1 cellular context compared by ENCODE assay signal in genomic region chr15:101618056-101618455, GRCh38.
TF ChIP-seq lines count a peak whose summit lies in the region.

No MANE protein-coding gene starts in this region.

TF ChIP-seq in HepG2, 621 proteins besides CTCF, POLR2A, EP300 and RAD21:
- TF ChIP-seq, protein P1, sequence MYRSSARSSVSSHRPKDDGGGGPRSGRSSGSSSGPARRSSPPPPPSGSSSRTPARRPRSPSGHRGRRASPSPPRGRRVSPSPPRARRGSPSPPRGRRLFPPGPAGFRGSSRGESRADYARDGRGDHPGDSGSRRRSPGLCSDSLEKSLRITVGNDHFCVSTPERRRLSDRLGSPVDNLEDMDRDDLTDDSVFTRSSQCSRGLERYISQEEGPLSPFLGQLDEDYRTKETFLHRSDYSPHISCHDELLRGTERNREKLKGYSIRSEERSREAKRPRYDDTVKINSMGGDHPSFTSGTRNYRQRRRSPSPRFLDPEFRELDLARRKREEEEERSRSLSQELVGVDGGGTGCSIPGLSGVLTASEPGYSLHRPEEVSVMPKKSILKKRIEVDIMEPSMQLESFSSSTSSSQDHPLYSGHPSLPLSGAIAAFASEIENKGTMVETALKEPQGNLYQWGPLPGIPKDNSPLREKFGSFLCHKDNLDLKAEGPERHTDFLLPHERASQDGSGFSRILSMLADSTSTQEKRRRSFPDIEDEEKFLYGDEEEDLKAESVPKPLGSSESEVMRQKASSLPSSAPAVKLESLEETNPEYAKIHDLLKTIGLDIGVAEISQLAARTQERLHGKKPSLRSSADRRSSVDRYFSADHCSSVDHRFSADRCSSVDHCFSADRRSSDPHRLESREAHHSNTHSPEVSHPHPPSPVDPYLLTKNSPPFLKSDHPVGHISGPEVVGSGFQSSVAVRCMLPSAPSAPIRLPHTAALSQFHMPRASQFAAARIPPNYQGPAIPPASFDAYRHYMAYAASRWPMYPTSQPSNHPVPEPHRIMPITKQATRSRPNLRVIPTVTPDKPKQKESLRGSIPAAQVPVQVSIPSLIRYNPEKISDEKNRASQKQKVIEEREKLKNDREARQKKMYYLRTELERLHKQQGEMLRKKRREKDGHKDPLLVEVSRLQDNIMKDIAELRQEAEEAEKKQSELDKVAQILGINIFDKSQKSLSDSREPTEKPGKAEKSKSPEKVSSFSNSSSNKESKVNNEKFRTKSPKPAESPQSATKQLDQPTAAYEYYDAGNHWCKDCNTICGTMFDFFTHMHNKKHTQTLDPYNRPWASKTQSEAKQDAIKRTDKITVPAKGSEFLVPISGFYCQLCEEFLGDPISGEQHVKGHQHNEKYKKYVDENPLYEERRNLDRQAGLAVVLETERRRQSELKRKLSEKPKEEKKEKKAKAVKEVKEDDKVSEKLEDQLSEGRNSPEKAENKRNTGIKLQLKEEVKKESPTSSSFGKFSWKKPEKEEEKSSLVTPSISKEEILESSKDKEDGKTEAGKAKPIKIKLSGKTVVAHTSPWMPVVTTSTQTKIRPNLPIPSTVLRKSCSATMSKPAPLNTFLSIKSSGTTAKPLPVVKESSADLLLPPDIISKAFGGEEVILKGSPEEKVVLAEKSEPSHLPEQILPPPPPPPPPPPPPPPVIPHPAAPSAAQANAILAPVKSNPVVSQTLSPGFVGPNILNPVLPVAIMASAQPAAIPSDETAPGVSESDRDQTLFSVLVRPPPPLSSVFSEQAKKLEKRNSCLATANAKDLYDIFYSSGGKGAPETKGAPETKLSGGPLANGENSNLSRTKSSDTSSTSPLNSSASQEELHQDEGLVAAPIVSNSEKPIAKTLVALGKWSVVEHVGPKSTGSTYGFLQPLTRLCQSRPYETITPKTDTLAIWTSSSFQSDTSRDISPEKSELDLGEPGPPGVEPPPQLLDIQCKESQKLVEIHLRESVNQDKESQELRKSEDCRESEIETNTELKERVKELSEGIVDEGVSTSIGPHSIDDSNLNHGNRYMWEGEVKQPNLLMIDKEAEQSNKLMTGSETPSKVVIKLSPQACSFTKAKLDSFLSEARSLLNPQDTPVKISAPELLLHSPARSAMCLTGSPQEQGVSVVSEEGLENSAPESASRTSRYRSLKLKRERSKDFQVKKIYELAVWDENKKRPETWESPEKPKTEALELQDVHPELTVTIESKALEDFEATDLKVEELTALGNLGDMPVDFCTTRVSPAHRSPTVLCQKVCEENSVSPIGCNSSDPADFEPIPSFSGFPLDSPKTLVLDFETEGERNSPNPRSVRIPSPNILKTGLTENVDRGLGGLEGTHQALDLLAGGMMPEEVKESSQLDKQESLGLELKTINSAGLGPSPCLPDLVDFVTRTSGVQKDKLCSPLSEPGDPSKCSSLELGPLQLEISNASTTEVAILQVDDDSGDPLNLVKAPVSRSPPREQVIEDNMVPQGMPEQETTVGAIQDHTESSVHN (CRISPR knock-in tag; IDR thresholded peaks at IDR 0.05): no peak
- TF ChIP-seq MTA3 (CRISPR knock-in tag; IDR thresholded peaks at IDR 0.05) (no peak), ZNF629 (CRISPR knock-in tag; conservative IDR thresholded peaks at IDR 0.05) (peak; percentile 74)
